Comparison of ENCODE assay signal across 9 cellular contexts in genomic region chrX:72029473-72030411, GRCh38.
A peak's percentile ranks its signal among the peaks of the same experiment; 100 is the strongest.
DNase-seq lines count a peak whose midpoint lies in the region; ATAC-seq and TF ChIP-seq lines count a peak whose summit lies in the region.
"Had no signal": no experiment of that assay in that cellular context is flagged by ENCODE, and none has a peak within 500 bp of the region (broad histone marks: within the 10 kb centered on the region; RNA-seq: fewer than 3 reads in every experiment).

No MANE protein-coding gene starts in this region.

- CTCF ChIA-PET in Panc1 (lab: Charles Lee) = interaction anchor here (0.6 kb wide), 1 partner anchor 15 kb away, joined by 5 read pairs; no protein-coding TSS in a partner anchor

- peaks cover 17% of the 10 kb centered on the region for H3K4me1 ChIP-seq in Panc1 (ENCODE audit: control insufficient read depth, insufficient read depth, low read length)
- H3K4me1 ChIP-seq: HAP-1 had no signal

- TF ChIP-seq CTCF in Panc1 (IDR thresholded peaks at IDR 0.05) = no peak

- H3K27ac ChIP-seq in Panc1 (ENCODE audit: low read length) = no peak overlapping the region

- peak; percentile 89 for ATAC-seq in Panc1
- ATAC-seq in GM18870 (IDR thresholded peaks at IDR 0.05; ENCODE audit: unreplicated experiment) = no peak

- no peaks in the 10 kb centered on the region for H3K36me3 ChIP-seq in Panc1 (ENCODE audit: control insufficient read depth, insufficient read depth, low read length)
- H3K36me3 ChIP-seq: HAP-1 had no signal

- in situ Hi-C loops in Panc1 (cut with HindIII; ENCODE audit: low pct_unique_long_range_greater_than_20kb, low sequenced_read_pairs) = no loop called here

- POLR2A ChIA-PET in Panc1 (lab: Charles Lee) = interaction anchor here (0.6 kb wide), 1 partner anchor 12 kb away, joined by 3 read pairs; no protein-coding TSS in a partner anchor

- no peaks in the 10 kb centered on the region for H3K9me3 ChIP-seq in Panc1 (ENCODE audit: control insufficient read depth, insufficient read depth, low read depth, low read length)
- H3K9me3 ChIP-seq: HAP-1 had no signal

- no peaks in the 10 kb centered on the region for H3K27me3 ChIP-seq in Panc1 (ENCODE audit: control insufficient read depth, insufficient read depth, low read length)

- DNase-seq in DMS53 treated with DMSO at 0.1 percent for 48 hours (lab: John Stamatoyannopoulos, UW; ENCODE audit: unreplicated experiment) (peak; percentile 77), Panc1 (ENCODE audit: low read depth, low spot score) (peak; percentile 20), fibroblast of peridontal ligament (ENCODE audit: extremely low read depth) (peak; percentile 81), pulmonary artery endothelial cell (ENCODE audit: low read depth, low spot score) (peak; percentile 61), T-helper 1 cell (no peak), NCI-H146 treated with DMSO at 0.1 percent for 48 hours (lab: John Stamatoyannopoulos, UW; ENCODE audit: unreplicated experiment) (no peak)
- no peak for DNase-seq in activated CD4-positive, alpha-beta T cell treated with anti-CD3 and anti-CD28 coated beads for 4 hours

- no peak overlapping the region for H3K4me3 ChIP-seq in Panc1 (ENCODE audit: low read depth in 2 of 2, low read length in 2 of 2)
- H3K4me3 ChIP-seq: HAP-1 had no signal

- intact Hi-C loops in Panc1 (cut with micrococcal nuclease; ENCODE audit: unreplicated experiment) = no loop called here

- no TSS peak for BruUV-seq in Panc1 (replicated peaks; lab: Mats Ljungman, UMichigan)

Comparison
In these comparisons a context has a peak if more than half of its experiments do, and no peak if none do; other contexts are left out.
1. DNase-seq: peak in DMS53 treated with DMSO at 0.1 percent for 48 hours (single experiment), Panc1 (single experiment), fibroblast of peridontal ligament (single experiment) and pulmonary artery endothelial cell (single experiment); none in activated CD4-positive, alpha-beta T cell treated with anti-CD3 and anti-CD28 coated beads for 4 hours (0 of 2), T-helper 1 cell (0 of 5) and NCI-H146 treated with DMSO at 0.1 percent for 48 hours (single experiment).